Comparison of ENCODE assay signal across 10 cellular contexts in the genomic region with DNA sequence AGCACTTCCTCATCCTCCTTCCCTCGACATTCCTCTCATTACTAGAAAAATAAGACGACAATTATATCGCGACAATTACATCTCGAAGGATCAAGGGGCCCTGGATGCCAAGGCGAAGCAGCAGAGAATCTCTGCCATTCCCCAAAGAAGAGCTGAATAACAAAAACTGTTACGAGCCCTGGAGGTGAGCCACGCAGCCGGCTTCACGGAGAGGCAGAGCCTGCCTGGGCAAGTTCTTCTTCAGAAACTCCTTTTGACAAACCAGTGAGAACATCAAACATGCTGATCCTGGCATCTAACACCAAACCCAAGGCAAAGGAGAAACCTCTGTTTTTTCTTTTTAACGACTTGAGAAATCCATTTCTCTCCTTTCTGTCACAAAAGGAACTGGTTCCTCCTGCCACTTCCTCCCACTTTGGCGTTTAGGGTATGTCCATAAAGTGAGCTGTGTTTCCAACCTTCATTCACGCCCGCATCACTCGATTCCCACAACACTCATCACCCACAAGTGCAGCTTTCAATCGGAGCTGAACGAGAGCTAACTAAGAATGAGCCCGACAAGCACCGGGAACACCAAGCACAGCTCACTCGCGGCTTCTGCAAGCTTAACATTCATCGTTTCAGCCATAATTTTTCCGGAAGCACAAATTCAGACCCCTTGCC. TPM values are rescaled to one million over a fixed set of nuclear protein-coding genes. Genes with fewer than 3 reads are reported as not detected.
DNase-seq lines count a peak whose midpoint lies in the region; TF ChIP-seq lines count a peak whose summit lies in the region.
"Had no signal": no experiment of that assay in that cellular context is flagged by ENCODE, and none has a peak within 500 bp of the region (broad histone marks: within the 10 kb centered on the region; RNA-seq: fewer than 3 reads in every experiment).

No MANE protein-coding gene starts in this region.

- in situ Hi-C loops in mammary epithelial cell (cut with MboI; ENCODE audit: low sequenced_read_pairs in 2 of 2) (no loop called here), HAP-1 (cut with MboI; ENCODE audit: low sequenced_read_pairs) (no loop called here)

- peaks cover 8% of the 10 kb centered on the region; the same call in 1 of the 2 replicates for H3K79me2 ChIP-seq in H9 (ENCODE audit: insufficient read depth, low read length)
- H3K79me2 ChIP-seq in mammary epithelial cell (ENCODE audit: insufficient read depth, low read length) = no peaks in the 10 kb centered on the region

- BruUV-seq in mammary epithelial cell (replicated peaks; lab: Mats Ljungman, UMichigan) = TSS peak; percentile 58

- CTCF ChIA-PET in mammary epithelial cell (lab: Charles Lee; ENCODE audit: low non-redundant PET) = no interaction called here

- no peaks in the 10 kb centered on the region for H4K20me1 ChIP-seq in H9 (ENCODE audit: control insufficient read depth, insufficient read depth, insufficient read length)
- no peaks in the 10 kb centered on the region for H4K20me1 ChIP-seq in mammary epithelial cell (ENCODE audit: insufficient read depth, low read length)

- no peaks in the 10 kb centered on the region; a peak in 2 of 5 replicates for H3K9me3 Mint-ChIP-seq in H9

- no peak overlapping the region; the same call in 1 of the 2 replicates for H3K14ac ChIP-seq in H9 (ENCODE audit: insufficient read depth, low read length)

- H4K8ac ChIP-seq in H9 (replicated peaks; ENCODE audit: insufficient read length, low read depth, low read length) = no peak overlapping the region

- no peak overlapping the region for H3K9ac ChIP-seq in H9 (ENCODE audit: extremely low read depth, insufficient read length, low read length)
- peak overlapping the region; percentile 57 for H3K9ac ChIP-seq in mammary epithelial cell (ENCODE audit: insufficient read depth, low read length)
- H3K9ac ChIP-seq: SK-N-SH had no signal

- H3K4me2 ChIP-seq in H9 (ENCODE audit: insufficient read depth, insufficient read length, low read length) = peak overlapping the region; percentile 0
- peak overlapping the region; percentile 69 for H3K4me2 ChIP-seq in mammary epithelial cell (ENCODE audit: insufficient read depth, low read depth, low read length)
- H3K4me2 ChIP-seq: SK-N-SH had no signal

- no peaks in the 10 kb centered on the region for H3K27me3 Mint-ChIP-seq in H9 (ENCODE audit: low read depth)

- peak overlapping the region; percentile 35 for H3K18ac ChIP-seq in H9 (ENCODE audit: insufficient read length, low read depth, low read length)

- peaks cover 0 to 3% (median 0%) of the 10 kb centered on the region in 3 experiments; a peak in 3 of 7 replicates for H3K36me3 Mint-ChIP-seq in H9 (ENCODE audit: insufficient read depth in 1 of 3, low read depth in 3 of 3)

- peaks cover 39% of the 10 kb centered on the region for H3K4me1 ChIP-seq in H9 (ENCODE audit: insufficient read depth, low read length)
- peaks cover 16% of the 10 kb centered on the region for H3K4me1 ChIP-seq in mammary epithelial cell (ENCODE audit: insufficient read depth, low read length)
- H3K4me1 ChIP-seq in neutrophil (ENCODE audit: control insufficient read depth in 1 of 2, insufficient read depth in 1 of 2, low read depth in 1 of 2, low read length in 1 of 2) = peaks cover 95% of the 10 kb centered on the region in 2 experiments
- H3K4me1 ChIP-seq in HAP-1 = no peaks in the 10 kb centered on the region

- H3K4ac ChIP-seq in H9 (ENCODE audit: low read depth, low read length) = no peak overlapping the region

- WGBS in H9 (ENCODE audit: extremely low coverage, insufficient read length, low lambda C conversion rate) = 100% methylated on average over 4 of the region's 23 CpGs
- WGBS in mammary epithelial cell (ENCODE audit: low coverage, missing lambda C conversion rate) = 6% methylated on average over 20 of the region's 23 CpGs

- peak overlapping the region in 2 of 3 experiments; percentile 10 to 11 for H3K4me3 ChIP-seq in mammary epithelial cell (replicated peaks in 1 of 3; ENCODE audit: insufficient read depth in 1 of 3, low read depth in 2 of 3, low read length in 3 of 3)
- H3K4me3 ChIP-seq in neutrophil (ENCODE audit: low read depth in 1 of 2, low read length in 1 of 2) = peak overlapping the region; percentile 55 to 69
- H3K4me3 ChIP-seq in HAP-1 = no peak overlapping the region
- H3K4me3 ChIP-seq: gastroesophageal sphincter had no signal

- H3K36me3 ChIP-seq in mammary epithelial cell (ENCODE audit: insufficient read depth, low read length) (no peaks in the 10 kb centered on the region), neutrophil (no peaks in the 10 kb centered on the region), HAP-1 (replicated peaks) (no peaks in the 10 kb centered on the region)
- H3K36me3 ChIP-seq: gastroesophageal sphincter had no signal

- peak overlapping the region; percentile 49 for H3K27ac ChIP-seq in H9 (ENCODE audit: insufficient read length, low read depth, low read length)
- peak overlapping the region; percentile 72 for H3K27ac ChIP-seq in mammary epithelial cell (ENCODE audit: insufficient read depth, low read depth, low read length)
- peak overlapping the region; percentile 90 for H3K27ac ChIP-seq in neutrophil
- H3K27ac ChIP-seq: gastroesophageal sphincter had no signal

- H3K23me2 ChIP-seq in H9 (ENCODE audit: insufficient read length, low read depth, low read length, poor library complexity, severe bottlenecking) = peaks cover 3% of the 10 kb centered on the region

- no peak overlapping the region for H3K23ac ChIP-seq in H9 (ENCODE audit: insufficient read length, low read depth, low read length)

- H3K27me3 ChIP-seq in H9 (ENCODE audit: insufficient read depth, low read length) (no peaks in the 10 kb centered on the region), mammary epithelial cell (ENCODE audit: insufficient read depth, low read length) (no peaks in the 10 kb centered on the region), neutrophil (no peaks in the 10 kb centered on the region), HAP-1 (ENCODE audit: low read depth) (no peaks in the 10 kb centered on the region)
- H3K27me3 ChIP-seq: gastroesophageal sphincter had no signal

- dilution Hi-C loops in mammary epithelial cell (cut with HindIII; ENCODE audit: low sequenced_read_pairs) = loop anchor here (10.0 kb wide), 1 partner anchor 51 kb away; no protein-coding TSS in a partner anchor

- H2BK120ac ChIP-seq in H9 (ENCODE audit: low read depth, low read length, poor library complexity, severe bottlenecking) = no peak overlapping the region

- TF ChIP-seq CTCF in H9 (conservative IDR thresholded peaks at IDR 0.05) (no peak), mammary epithelial cell (conservative IDR thresholded peaks at IDR 0.05 in 1 of 2, IDR thresholded peaks at IDR 0.05 in 1 of 2; ENCODE audit: extremely low read depth in 1 of 2, insufficient read depth in 1 of 2, low read depth in 1 of 2, low read length in 2 of 2) (no peak), neutrophil (IDR thresholded peaks at IDR 0.05) (no peak)

- no peak overlapping the region for H2AFZ ChIP-seq in H9 (ENCODE audit: low read length)
- peak overlapping the region; percentile 95 for H2AFZ ChIP-seq in mammary epithelial cell (ENCODE audit: low read depth, low read length)

- H3K56ac ChIP-seq in H9 (ENCODE audit: insufficient read length, low read depth, low read length) = no peak overlapping the region

- DNase-seq in H9 (no peak), NCI-H187 (lab: John Stamatoyannopoulos, UW) (peak; percentile 53 to 60), mammary epithelial cell (peak; percentile 80), hepatic stellate cell (ENCODE audit: low spot score) (no peak), OCI-M2 (lab: John Stamatoyannopoulos, UW; ENCODE audit: unreplicated experiment) (no peak), HAP-1 (ENCODE audit: low spot score in 2 of 2) (no peak)
- DNase-seq: amygdala, SK-N-SH had no signal

- no peak overlapping the region for H2BK12ac ChIP-seq in H9 (ENCODE audit: insufficient read length, low read depth, low read length)

- no peak overlapping the region for H3T11ph ChIP-seq in H9 (ENCODE audit: low read length)

- H2BK5ac ChIP-seq in H9 (ENCODE audit: insufficient read length, low read length) = no peak overlapping the region

- H2BK20ac ChIP-seq in H9 (ENCODE audit: low read depth, low read length, poor library complexity, severe bottlenecking) = no peak overlapping the region

- peaks cover 5% of the 10 kb centered on the region for H3K79me1 ChIP-seq in H9 (ENCODE audit: insufficient read depth, low read depth, low read length, poor library complexity, severe bottlenecking)

- no peaks in the 10 kb centered on the region for H3K9me3 ChIP-seq in H9 (ENCODE audit: control insufficient read depth, low read depth, low read length)
- no peaks in the 10 kb centered on the region for H3K9me3 ChIP-seq in mammary epithelial cell (replicated peaks; ENCODE audit: insufficient read depth, low read length)
- no peaks in the 10 kb centered on the region for H3K9me3 ChIP-seq in neutrophil
- no peaks in the 10 kb centered on the region for H3K9me3 ChIP-seq in HAP-1
- H3K9me3 ChIP-seq: gastroesophageal sphincter, SK-N-SH had no signal

- H3K4me3 Mint-ChIP-seq in H9 = no peak overlapping the region; a peak in 2 of 5 replicates

- H2BK15ac ChIP-seq in H9 (ENCODE audit: low read depth, low read length) = no peak overlapping the region

- H4K91ac ChIP-seq in H9 (ENCODE audit: insufficient read length, low read depth, low read length) = no peak overlapping the region

- H3K4me1 Mint-ChIP-seq in H9 = peaks cover 85 to 88% of the 10 kb centered on the region in 2 experiments

- intact Hi-C loops in mammary epithelial cell (cut with micrococcal nuclease) = loop anchor here (1.0 to 2.0 kb wide), 2 partner anchors 22 to 73 kb away; no protein-coding TSS in a partner anchor

- no peak overlapping the region for H2AK5ac ChIP-seq in H9 (ENCODE audit: insufficient read length, low read length)

- peak overlapping the region; percentile 89 to 91 (median 91) for H3K27ac Mint-ChIP-seq in H9

- H4K5ac ChIP-seq in H9 (ENCODE audit: insufficient read length, low read depth, low read length) = no peak overlapping the region

RNA-seq across cellular contexts. Expression of a gene that starts 21.5 kb away (rescaled TPM):
- total RNA-seq in H9 (2021) = 46.6 and 52.4 TPM in 2 replicates
- 1 to 10 TPM; 2.0 to 4.7 TPM for total RNA-seq in mammary epithelial cell
- 1.4 TPM for polyA plus RNA-seq in mammary epithelial cell
- 0.47 TPM for polyA minus RNA-seq in mammary epithelial cell

Comparison
In these comparisons a context has a peak if more than half of its experiments do, and no peak if none do; other contexts are left out.
1. DNase-seq: peak in NCI-H187 (2 of 2) and mammary epithelial cell (single experiment); none in H9 (single experiment), hepatic stellate cell (single experiment), OCI-M2 (single experiment) and HAP-1 (0 of 2).
2. Peak in every context shown above with its lines, with median percentiles within 50 percentile points of each other: H3K27ac ChIP-seq.